17 cellular contexts compared by ENCODE assay signal in the genomic region with DNA sequence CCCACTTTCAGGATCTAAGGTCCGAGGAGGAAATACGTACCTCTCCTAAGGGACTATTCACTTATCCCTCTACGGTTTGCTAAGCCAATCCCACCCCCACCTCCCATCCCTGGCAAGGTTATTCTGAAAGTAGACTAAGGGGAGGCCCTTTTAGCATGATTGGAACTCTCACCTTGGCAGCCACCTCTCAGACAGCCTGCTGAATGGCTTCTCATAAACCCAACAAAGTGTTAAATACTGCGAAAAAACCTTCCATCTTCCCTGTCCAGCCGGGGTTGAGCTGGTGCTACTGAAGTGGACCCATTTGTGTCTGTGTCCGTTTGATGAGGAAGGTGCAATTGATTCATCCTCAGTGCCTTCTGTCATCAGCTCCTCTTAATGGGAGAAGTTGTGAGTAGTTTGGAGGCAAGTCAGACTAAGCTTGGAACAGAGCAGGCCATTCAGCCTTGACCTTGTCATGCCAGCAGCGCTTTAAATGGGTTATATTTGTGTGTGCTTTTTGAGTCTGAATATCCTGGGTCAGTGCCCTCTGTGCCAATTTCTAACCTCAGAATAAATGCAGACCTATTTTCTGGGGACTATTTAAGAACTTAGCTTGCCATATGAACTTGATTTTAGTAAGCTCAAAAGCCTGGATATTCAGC.
A peak's percentile ranks its signal among the peaks of the same experiment; 100 is the strongest.
DNase-seq lines count a peak whose midpoint lies in the region; ATAC-seq and TF ChIP-seq lines count a peak whose summit lies in the region.
"Had no signal": no experiment of that assay in that cellular context is flagged by ENCODE, and none has a peak within 500 bp of the region (broad histone marks: within the 10 kb centered on the region; RNA-seq: fewer than 3 reads in every experiment).

No MANE protein-coding gene starts in this region.

- intact Hi-C loops in Panc1 (cut with micrococcal nuclease; ENCODE audit: unreplicated experiment): no loop called here
- intact Hi-C loops in left ventricle myocardium superior (cut with micrococcal nuclease): no loop called here

- ATAC-seq in Panc1 (no peak), left ventricle myocardium superior (peak; percentile 47)
- ATAC-seq: CD8-positive, alpha-beta T cell; HCT116 had no signal

- H3K79me2 ChIP-seq in neural progenitor cell (ENCODE audit: low read depth): no peaks in the 10 kb centered on the region

- H3K36me3 ChIP-seq in cardiac muscle cell: no peaks in the 10 kb centered on the region
- H3K36me3 ChIP-seq in right atrium auricular region: no peaks in the 10 kb centered on the region
- no peaks in the 10 kb centered on the region for H3K36me3 ChIP-seq in Panc1 (ENCODE audit: control insufficient read depth, insufficient read depth, low read length)
- no peaks in the 10 kb centered on the region for H3K36me3 ChIP-seq in neural progenitor cell
- no peaks in the 10 kb centered on the region for H3K36me3 ChIP-seq in WERI-Rb-1
- H3K36me3 ChIP-seq: BLaER1 treated with 17β-estradiol and CSF1 and Interleukin-3, amounts not matched to agents 10 nM and 100 nM had no signal

- peaks cover 10% of the 10 kb centered on the region for H3K9me3 Mint-ChIP-seq in neural progenitor cell

- no TSS peak for BruUV-seq in Panc1 (replicated peaks; lab: Mats Ljungman, UMichigan)

- H3K9ac ChIP-seq in neural progenitor cell: no peak overlapping the region
- H3K9ac ChIP-seq: BLaER1 treated with 17β-estradiol and CSF1 and Interleukin-3, amounts not matched to agents 10 nM and 100 nM had no signal

- CTCF ChIA-PET in Panc1 (lab: Charles Lee): no interaction called here

- H3K9me3 ChIP-seq in cardiac muscle cell (ENCODE audit: low read depth) (no peaks in the 10 kb centered on the region), right atrium auricular region (no peaks in the 10 kb centered on the region), Panc1 (ENCODE audit: control insufficient read depth, insufficient read depth, low read depth, low read length) (no peaks in the 10 kb centered on the region), neural progenitor cell (ENCODE audit: low read depth) (peaks cover 5% of the 10 kb centered on the region), WERI-Rb-1 (ENCODE audit: severe bottlenecking) (no peaks in the 10 kb centered on the region)

- peaks cover 27% of the 10 kb centered on the region for H3K4me1 Mint-ChIP-seq in neural progenitor cell
- H3K4me1 Mint-ChIP-seq: B cell had no signal

- peaks cover 7% of the 10 kb centered on the region for H3K27me3 Mint-ChIP-seq in neural progenitor cell (ENCODE audit: insufficient read depth, low read depth)
- H3K27me3 Mint-ChIP-seq: B cell had no signal

- POLR2A ChIA-PET in Panc1 (lab: Charles Lee): no interaction called here

- no peak overlapping the region for H3K4me3 Mint-ChIP-seq in neural progenitor cell
- H3K4me3 Mint-ChIP-seq: B cell; CD8-positive, alpha-beta T cell had no signal

- TF ChIP-seq CTCF in cardiac muscle cell (IDR thresholded peaks at IDR 0.05; ENCODE audit: low read depth, low read length): no peak
- no peak for TF ChIP-seq CTCF in right atrium auricular region (IDR thresholded peaks at IDR 0.05)
- no peak for TF ChIP-seq CTCF in Panc1 (IDR thresholded peaks at IDR 0.05)
- no peak for TF ChIP-seq CTCF in neural progenitor cell (IDR thresholded peaks at IDR 0.05)
- no peak for TF ChIP-seq CTCF in WERI-Rb-1 (IDR thresholded peaks at IDR 0.05; ENCODE audit: low read depth, low read length)

- H2AFZ ChIP-seq in neural progenitor cell (replicated peaks): no peak overlapping the region

- H3K27me3 ChIP-seq in cardiac muscle cell (no peaks in the 10 kb centered on the region), right atrium auricular region (no peaks in the 10 kb centered on the region), Panc1 (ENCODE audit: control insufficient read depth, insufficient read depth, low read length) (no peaks in the 10 kb centered on the region), neural progenitor cell (no peaks in the 10 kb centered on the region), WERI-Rb-1 (ENCODE audit: insufficient read depth, low read depth, severe bottlenecking) (no peaks in the 10 kb centered on the region)
- H3K27me3 ChIP-seq: BLaER1 treated with 17β-estradiol and CSF1 and Interleukin-3, amounts not matched to agents 10 nM and 100 nM had no signal

- peaks cover 2% of the 10 kb centered on the region for H3K36me3 Mint-ChIP-seq in neural progenitor cell
- H3K36me3 Mint-ChIP-seq: CD8-positive, alpha-beta T cell had no signal

- H3K4me1 ChIP-seq in cardiac muscle cell (ENCODE audit: low read depth) (peaks cover 8% of the 10 kb centered on the region), right atrium auricular region (peaks cover 0 to 4% of the 10 kb centered on the region in 2 donors), Panc1 (ENCODE audit: control insufficient read depth, insufficient read depth, low read length) (no peaks in the 10 kb centered on the region), neural progenitor cell (no peaks in the 10 kb centered on the region)
- H3K4me1 ChIP-seq: BLaER1 treated with 17β-estradiol and CSF1 and Interleukin-3, amounts not matched to agents 10 nM and 100 nM had no signal

- no peak overlapping the region for H3K4me2 ChIP-seq in neural progenitor cell
- H3K4me2 ChIP-seq: BLaER1 treated with 17β-estradiol and CSF1 and Interleukin-3, amounts not matched to agents 10 nM and 100 nM had no signal

- no peak for DNase-seq in cardiac muscle cell (ENCODE audit: low read depth in 1 of 2, low spot score in 1 of 2)
- no peak for DNase-seq in right atrium auricular region (ENCODE audit: low spot score)
- no peak for DNase-seq in Panc1 (ENCODE audit: low read depth, low spot score)
- no peak for DNase-seq in left ventricle myocardium superior
- no peak for DNase-seq in neural progenitor cell (ENCODE audit: low spot score)
- DNase-seq in NOMO-1 treated with dmso at 0.1 percent for 144 hours (lab: John Stamatoyannopoulos, UW; ENCODE audit: unreplicated experiment): no peak
- DNase-seq in GM19238 (ENCODE audit: insufficient read length, low spot score): no peak
- DNase-seq in WERI-Rb-1: no peak
- DNase-seq: Calu3; CD8-positive, alpha-beta T cell; DMS79 treated with DMSO at 0.1 percent for 48 hours; GF-D8; GOT3; H7 had no signal

- H3K27ac ChIP-seq in cardiac muscle cell (peak overlapping the region; percentile 60), right atrium auricular region (peak overlapping the region in 1 of 2 donors; percentile 20), Panc1 (ENCODE audit: low read length) (peak overlapping the region; percentile 7; the same call in 1 of the 2 replicates), neural progenitor cell (no peak overlapping the region), WERI-Rb-1 (no peak overlapping the region)
- H3K27ac ChIP-seq: BLaER1 treated with 17β-estradiol and CSF1 and Interleukin-3, amounts not matched to agents 10 nM and 100 nM had no signal

- H4K20me1 ChIP-seq in neural progenitor cell (ENCODE audit: low read depth): no peaks in the 10 kb centered on the region
- H4K20me1 ChIP-seq: BLaER1 treated with 17β-estradiol and CSF1 and Interleukin-3, amounts not matched to agents 10 nM and 100 nM had no signal

- H3K4me3 ChIP-seq in cardiac muscle cell: no peak overlapping the region
- H3K4me3 ChIP-seq in right atrium auricular region: no peak overlapping the region
- H3K4me3 ChIP-seq in Panc1 (ENCODE audit: low read depth in 2 of 2, low read length in 2 of 2): no peak overlapping the region
- H3K4me3 ChIP-seq in neural progenitor cell: no peak overlapping the region
- no peak overlapping the region for H3K4me3 ChIP-seq in WERI-Rb-1 (ENCODE audit: low read depth, low read length)
- H3K4me3 ChIP-seq: BLaER1 treated with 17β-estradiol and CSF1 and Interleukin-3, amounts not matched to agents 10 nM and 100 nM had no signal

- in situ Hi-C loops in Panc1 (cut with HindIII; ENCODE audit: low pct_unique_long_range_greater_than_20kb, low sequenced_read_pairs): no loop called here

- no peaks in the 10 kb centered on the region for H3F3A ChIP-seq in neural progenitor cell (ENCODE audit: low read depth)

- H3K27ac Mint-ChIP-seq in neural progenitor cell: peak overlapping the region; percentile 73
- H3K27ac Mint-ChIP-seq: B cell; CD8-positive, alpha-beta T cell had no signal

Comparison
In these comparisons a context has a peak if more than half of its experiments do, and no peak if none do; other contexts are left out.
1. H3K27ac ChIP-seq: peak in cardiac muscle cell (single experiment) and Panc1 (single experiment); none in neural progenitor cell (single experiment) and WERI-Rb-1 (single experiment).